In genomic region chr5:88875609-88876234, GRCh38 we compare ENCODE assay signal across 11 cellular contexts. TPM values are rescaled to one million over a fixed set of nuclear protein-coding genes. Genes with fewer than 3 reads are reported as not detected.
DNase-seq lines count a peak whose midpoint lies in the region; ATAC-seq and TF ChIP-seq lines count a peak whose summit lies in the region.
"Had no signal": no experiment of that assay in that cellular context is flagged by ENCODE, and none has a peak within 500 bp of the region (broad histone marks: within the 10 kb centered on the region; RNA-seq: fewer than 3 reads in every experiment).

No MANE protein-coding gene starts in this region.

- intact Hi-C loops in gastrocnemius medialis (cut with DNase I; ENCODE audit: low total_unique reads): no loop called here

- no peaks in the 10 kb centered on the region for H3K9me3 ChIP-seq in gastrocnemius medialis

- DNase-seq in astrocyte of the spinal cord (ENCODE audit: low read depth, low spot score) (peak; percentile 9), gastrocnemius medialis (no peak), putamen (ENCODE audit: low spot score) (no peak), NCI-H1417 (lab: John Stamatoyannopoulos, UW) (no peak), inferior parietal cortex (ENCODE audit: extremely low spot score) (no peak)
- DNase-seq: activated naive CD8-positive, alpha-beta T cell treated with anti-CD3 and anti-CD28 coated beads, Interleukin-2, amount 10 ng/mL, durations not matched to agents 7 days and 5 days; kidney glomerular epithelial cell; NCI-H510A treated with DMSO at 0.1 percent for 48 hours had no signal

- no peaks in the 10 kb centered on the region for H3K36me3 ChIP-seq in gastrocnemius medialis

- ATAC-seq in GM19025 (IDR thresholded peaks at IDR 0.05; ENCODE audit: low read depth, unreplicated experiment): peak; percentile 45
- ATAC-seq in HG03432 (IDR thresholded peaks at IDR 0.05; ENCODE audit: unreplicated experiment): peak; percentile 58
- ATAC-seq in gastrocnemius medialis: peak in 1 of 2 donors; percentile 62
- ATAC-seq in GM19324 (IDR thresholded peaks at IDR 0.05; ENCODE audit: low FRiP score, unreplicated experiment): no peak

- peaks cover 41 to 57% of the 10 kb centered on the region in 2 donors for H3K4me1 ChIP-seq in gastrocnemius medialis

- H3K4me3 ChIP-seq in astrocyte of the spinal cord (ENCODE audit: low read depth, low read length) (no peak overlapping the region), gastrocnemius medialis (peak overlapping the region in 2 of 4 donors; percentile 14 to 15)

- no peaks in the 10 kb centered on the region for H3K27me3 ChIP-seq in gastrocnemius medialis

- peak overlapping the region; percentile 86 to 96 (median 94) for H3K27ac ChIP-seq in gastrocnemius medialis

- in situ Hi-C loops in astrocyte of the spinal cord (cut with HindIII; ENCODE audit: low sequenced_read_pairs) (no loop called here), gastrocnemius medialis (cut with MboI; ENCODE audit: low sequenced_read_pairs in 4 of 4) (loop anchor here in 2 of 4 donors (5.0 to 25.0 kb wide), 2 partner anchors 48 to 138 kb away; no protein-coding TSS in a partner anchor)

- TF ChIP-seq CTCF in astrocyte of the spinal cord (IDR thresholded peaks at IDR 0.05; ENCODE audit: low read depth, low read length) (no peak), gastrocnemius medialis (IDR thresholded peaks at IDR 0.05 in 4 of 5, conservative IDR thresholded peaks at IDR 0.05 in 1 of 5) (no peak)

- TF ChIP-seq POLR2A in gastrocnemius medialis (IDR thresholded peaks at IDR 0.05): no peak

RNA-seq across cellular contexts. Expression of gene MEF2C, which starts 7.3 kb away (rescaled TPM):
- total RNA-seq in gastrocnemius medialis: 100 to 1,000 TPM in 3 of 4 donors, 10 to 100 TPM in 1; 63.8 to 192 (median 128) TPM
